Comparison of ENCODE assay signal across 11 cellular contexts in the genomic region with DNA sequence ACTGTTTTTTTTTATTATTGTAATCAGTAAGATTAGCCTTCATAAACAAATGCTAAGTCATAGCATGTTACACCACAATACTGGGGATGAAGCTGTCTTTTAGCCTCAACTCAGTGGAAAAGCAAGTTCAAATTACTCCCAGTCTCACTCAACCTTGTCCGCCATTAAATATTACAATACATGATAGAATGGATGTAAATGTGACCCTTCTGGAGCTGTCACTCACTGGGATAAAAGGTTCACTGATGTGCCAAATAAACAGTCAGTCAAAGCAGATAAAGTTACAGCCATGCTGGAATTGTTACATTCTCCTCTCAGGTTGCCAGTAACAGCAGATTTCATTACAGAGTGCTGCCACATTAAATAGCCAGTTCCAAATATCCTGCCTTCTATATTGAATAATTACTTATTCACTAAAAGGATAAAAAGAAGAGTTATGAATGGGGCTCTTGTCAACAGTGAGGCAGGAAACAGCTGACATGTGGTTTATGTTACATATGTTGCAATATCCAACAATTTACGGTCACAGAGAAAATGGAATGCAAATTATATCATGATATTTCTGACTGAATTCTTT. TPM values are rescaled to one million over a fixed set of nuclear protein-coding genes. Genes with fewer than 3 reads are reported as not detected.
A peak's percentile ranks its signal among the peaks of the same experiment; 100 is the strongest.
DNase-seq lines count a peak whose midpoint lies in the region; ATAC-seq lines count a peak whose summit lies in the region.
"Had no signal": no experiment of that assay in that cellular context is flagged by ENCODE, and none has a peak within 500 bp of the region (broad histone marks: within the 10 kb centered on the region; RNA-seq: fewer than 3 reads in every experiment).

No MANE protein-coding gene starts in this region.

- H3K9me3 ChIP-seq in SJCRH30 (replicated peaks) = no peaks in the 10 kb centered on the region
- H3K9me3 ChIP-seq: lower lobe of right lung had no signal

- H3K4me1 ChIP-seq in SJCRH30 = peaks cover 19% of the 10 kb centered on the region
- H3K4me1 ChIP-seq: lower lobe of right lung had no signal

- no peak for ATAC-seq in GM21528 (IDR thresholded peaks at IDR 0.05; ENCODE audit: low FRiP score, unreplicated experiment)
- no peak for ATAC-seq in HG02852 (IDR thresholded peaks at IDR 0.05; ENCODE audit: unreplicated experiment)
- ATAC-seq in HG02798 (IDR thresholded peaks at IDR 0.05; ENCODE audit: poor library complexity, unreplicated experiment) = no peak
- ATAC-seq: lower lobe of right lung had no signal

- peaks cover 34% of the 10 kb centered on the region for H3K36me3 ChIP-seq in SJCRH30
- H3K36me3 ChIP-seq: lower lobe of right lung had no signal

- DNase-seq in EH (ENCODE audit: low read depth) (peak; percentile 69), NCI-H1105 treated with DMSO at 0.1 percent for 48 hours (lab: John Stamatoyannopoulos, UW) (peak; percentile 79), SJCRH30 (peak; percentile 31 to 83), iris pigment epithelial cell (ENCODE audit: low read depth) (peak; percentile 82), D341Med (ENCODE audit: low spot score) (no peak)
- DNase-seq: cortex of kidney, lower lobe of right lung, substantia nigra had no signal

- no peaks in the 10 kb centered on the region for H3K27me3 ChIP-seq in SJCRH30

- H3K4me3 ChIP-seq in SJCRH30 = no peak overlapping the region
- H3K4me3 ChIP-seq: lower lobe of right lung had no signal

- peak overlapping the region; percentile 80 for H3K27ac ChIP-seq in SJCRH30
- H3K27ac ChIP-seq: lower lobe of right lung had no signal

RNA-seq across cellular contexts. Expression of gene BRIP1, which starts 53.4 kb away (rescaled TPM):
- 34.1 and 38.4 TPM in 2 replicates for total RNA-seq in SJCRH30 (2014; rRNA removed; shearing (Covaris generic))
